Comparison of ENCODE assay signal across 1 cellular context in the genomic region with DNA sequence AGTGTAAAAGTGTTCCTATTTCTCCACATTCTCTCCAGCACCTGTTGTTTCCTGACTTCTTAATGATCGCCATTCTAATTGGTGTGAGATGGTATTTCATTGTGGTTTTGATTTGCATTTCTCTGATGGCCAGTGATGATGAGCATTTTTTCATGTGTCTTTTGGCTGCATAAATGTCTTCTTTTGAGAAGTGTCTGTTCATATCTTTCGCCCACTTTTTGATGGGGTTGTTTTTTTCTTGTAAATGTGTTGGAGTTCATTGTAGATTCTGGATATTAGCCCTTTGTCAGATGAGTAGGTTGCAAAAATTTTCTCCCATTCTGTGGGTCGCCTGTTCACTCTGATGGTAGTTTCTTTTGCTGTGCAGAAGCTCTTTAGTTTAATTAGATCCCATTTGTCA. TPM values are rescaled to one million over a fixed set of nuclear protein-coding genes. Genes with fewer than 3 reads are reported as not detected.
"Had no signal": no experiment of that assay in that cellular context is flagged by ENCODE, and none has a peak within 500 bp of the region (broad histone marks: within the 10 kb centered on the region; RNA-seq: fewer than 3 reads in every experiment).

No MANE protein-coding gene starts in this region.

RNA-seq across cellular contexts. Expression of gene FBXL22, which starts 20.4 kb away (rescaled TPM):
- total RNA-seq: smooth muscle cell had no signal
